Comparison of ENCODE assay signal across 8 cellular contexts in genomic region chr20:43590392-43591303, GRCh38. TPM values are rescaled to one million over a fixed set of nuclear protein-coding genes. Genes with fewer than 3 reads are reported as not detected.
DNase-seq lines count a peak whose midpoint lies in the region; ATAC-seq, FAIRE-seq and TF ChIP-seq lines count a peak whose summit lies in the region.

Gene IFT52, plus strand, starts transcription at chr20:43590937. Its CDS starts 3,762 bp downstream, at chr20:43594699.

- FAIRE-seq in H54 (lab: Jason Lieb, UNC) = peak; percentile 75

- peaks cover 21% of the 10 kb centered on the region for H3K36me3 Mint-ChIP-seq in nephron progenitor cell (ENCODE audit: low read depth)

- peak within 1 kb of the TSS; percentile 95 for H3K4me3 ChIP-seq in fibroblast of the aortic adventitia (ENCODE audit: low read depth, low read length)

- H3K4me3 Mint-ChIP-seq in nephron progenitor cell = peak within 1 kb of the TSS; percentile 97
- peak within 1 kb of the TSS; percentile 93 to 94 for H3K4me3 Mint-ChIP-seq in stimulated activated naive CD8-positive, alpha-beta T cell treated with anti-CD3 and anti-CD28 coated beads, Interleukin-15, amount 100 ng/mL, for 72 hours

- H3K27ac Mint-ChIP-seq in nephron progenitor cell = peak within 1 kb of the TSS; percentile 99
- peak within 1 kb of the TSS; percentile 98 for H3K27ac Mint-ChIP-seq in stimulated activated naive CD8-positive, alpha-beta T cell treated with anti-CD3 and anti-CD28 coated beads, Interleukin-15, amount 100 ng/mL, for 72 hours

- peaks cover 21% of the 10 kb centered on the region for H3K4me1 Mint-ChIP-seq in nephron progenitor cell
- peaks cover 9% of the 10 kb centered on the region for H3K4me1 Mint-ChIP-seq in stimulated activated naive CD8-positive, alpha-beta T cell treated with anti-CD3 and anti-CD28 coated beads, Interleukin-15, amount 100 ng/mL, for 72 hours

- H3K27me3 Mint-ChIP-seq in nephron progenitor cell (ENCODE audit: low read depth, poor library complexity) = no peaks in the 10 kb centered on the region
- no peaks in the 10 kb centered on the region for H3K27me3 Mint-ChIP-seq in stimulated activated naive CD8-positive, alpha-beta T cell treated with anti-CD3 and anti-CD28 coated beads, Interleukin-15, amount 100 ng/mL, for 72 hours

- DNase-seq in EL (peak; percentile 91), H54 (ENCODE audit: insufficient read length, low spot score) (peak; percentile 96), M059J (ENCODE audit: low read depth) (peak; percentile 94), SHP77 (lab: John Stamatoyannopoulos, UW) (peak; percentile 88 to 91), fibroblast of the aortic adventitia (ENCODE audit: low read depth) (peak; percentile 91), nephron progenitor cell (peak; percentile 84)
- DNase-seq in activated effector memory CD4-positive, alpha-beta T cell treated with anti-CD3 and anti-CD28 coated beads, Interleukin-2, amount 50 U/mL, for 16 hours = peak; percentile 96
- DNase-seq in stimulated activated naive CD8-positive, alpha-beta T cell treated with anti-CD3 and anti-CD28 coated beads, Interleukin-15, amount 100 ng/mL, for 72 hours = peak; percentile 84 to 88

- ATAC-seq in stimulated activated naive CD8-positive, alpha-beta T cell treated with anti-CD3 and anti-CD28 coated beads, Interleukin-15, amount 100 ng/mL, for 72 hours = peak; percentile 100

- no peak for TF ChIP-seq CTCF in fibroblast of the aortic adventitia (IDR thresholded peaks at IDR 0.05; ENCODE audit: insufficient read depth, low read length)
- TF ChIP-seq CTCF in nephron progenitor cell (IDR thresholded peaks at IDR 0.05) = no peak

- H3K9me3 Mint-ChIP-seq in nephron progenitor cell = no peaks in the 10 kb centered on the region
- no peaks in the 10 kb centered on the region for H3K9me3 Mint-ChIP-seq in stimulated activated naive CD8-positive, alpha-beta T cell treated with anti-CD3 and anti-CD28 coated beads, Interleukin-15, amount 100 ng/mL, for 72 hours

- TF ChIP-seq POLR2A in H54 (IDR thresholded peaks at IDR 0.05; ENCODE audit: low read depth, low read length) = peak; percentile 88

RNA-seq across cellular contexts. Expression of gene IFT52, which starts in this region (rescaled TPM):
- 55.2 and 67.7 TPM in 2 replicates for total RNA-seq in M059J (2014; rRNA removed; shearing (Covaris generic))
- total RNA-seq in fibroblast of the aortic adventitia (ENCODE audit: low replicate concordance) = 37.5 and 55.8 TPM in 2 replicates

Comparison
In these comparisons a context has a peak if more than half of its experiments do, and no peak if none do; other contexts are left out.
1. Peak in every context shown above with its lines: DNase-seq, ATAC-seq and H3K4me3 ChIP-seq.